In the genomic region with DNA sequence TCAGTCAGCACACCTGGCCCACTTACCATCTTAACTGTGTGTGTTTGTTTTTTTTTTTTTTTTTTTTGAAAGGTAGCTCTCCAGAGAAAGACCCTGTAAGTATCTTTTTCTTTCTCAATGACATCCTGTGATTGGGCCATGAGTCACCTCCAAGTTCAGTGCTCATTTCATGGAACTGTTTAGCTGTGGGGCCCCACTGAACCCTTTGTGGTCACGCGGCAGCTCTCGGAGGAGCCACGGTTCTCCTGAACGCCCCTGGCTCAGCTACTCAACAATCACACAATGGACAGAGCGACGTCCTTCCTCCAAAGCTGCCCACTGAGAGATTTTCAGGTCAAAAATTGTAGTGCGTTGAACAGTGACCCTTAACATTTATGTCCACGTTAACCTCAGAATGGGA, we compare ENCODE assay signal across 14 cellular contexts. TPM values are rescaled to one million over a fixed set of nuclear protein-coding genes. Genes with fewer than 3 reads are reported as not detected.
DNase-seq lines count a peak whose midpoint lies in the region; ATAC-seq and TF ChIP-seq lines count a peak whose summit lies in the region.
"Had no signal": no experiment of that assay in that cellular context is flagged by ENCODE, and none has a peak within 500 bp of the region (broad histone marks: within the 10 kb centered on the region; RNA-seq: fewer than 3 reads in every experiment).

No MANE protein-coding gene starts in this region.

- ATAC-seq in activated naive CD8-positive, alpha-beta T cell treated with anti-CD3 and anti-CD28 coated beads, Interleukin-2, amount 10 ng/mL, durations not matched to agents 7 days and 5 days (ENCODE audit: low read depth) = peak; percentile 60
- ATAC-seq in GM18861 (IDR thresholded peaks at IDR 0.05; ENCODE audit: unreplicated experiment) = no peak
- no peak for ATAC-seq in mucosa of descending colon

- peak overlapping the region; percentile 66 for H3K27ac Mint-ChIP-seq in activated naive CD8-positive, alpha-beta T cell treated with anti-CD3 and anti-CD28 coated beads, Interleukin-2, amount 10 ng/mL, durations not matched to agents 7 days and 5 days

- no peaks in the 10 kb centered on the region for H3K36me3 Mint-ChIP-seq in activated naive CD8-positive, alpha-beta T cell treated with anti-CD3 and anti-CD28 coated beads, Interleukin-2, amount 10 ng/mL, durations not matched to agents 7 days and 5 days

- peak overlapping the region; percentile 59 for H3K4me3 Mint-ChIP-seq in activated naive CD8-positive, alpha-beta T cell treated with anti-CD3 and anti-CD28 coated beads, Interleukin-2, amount 10 ng/mL, durations not matched to agents 7 days and 5 days
- H3K4me3 Mint-ChIP-seq: neural crest cell had no signal

- no peaks in the 10 kb centered on the region for H3K9me3 Mint-ChIP-seq in activated naive CD8-positive, alpha-beta T cell treated with anti-CD3 and anti-CD28 coated beads, Interleukin-2, amount 10 ng/mL, durations not matched to agents 7 days and 5 days

- H3K4me1 ChIP-seq in mucosa of descending colon (ENCODE audit: low read depth) = no peaks in the 10 kb centered on the region
- H3K4me1 ChIP-seq: lower lobe of right lung had no signal

- H3K4me3 ChIP-seq in mucosa of descending colon = no peak overlapping the region
- H3K4me3 ChIP-seq: lower lobe of right lung had no signal

- H3K9me3 ChIP-seq in mucosa of descending colon = no peaks in the 10 kb centered on the region
- H3K9me3 ChIP-seq: lower lobe of right lung had no signal

- no peak for TF ChIP-seq CTCF in mucosa of descending colon (IDR thresholded peaks at IDR 0.05)

- peaks cover 7% of the 10 kb centered on the region for H3K27me3 Mint-ChIP-seq in activated naive CD8-positive, alpha-beta T cell treated with anti-CD3 and anti-CD28 coated beads, Interleukin-2, amount 10 ng/mL, durations not matched to agents 7 days and 5 days

- H3K36me3 ChIP-seq in mucosa of descending colon (ENCODE audit: low read depth) = no peaks in the 10 kb centered on the region
- H3K36me3 ChIP-seq: lower lobe of right lung had no signal

- POLR2A ChIA-PET in activated naive CD8-positive, alpha-beta T cell treated with anti-CD3 and anti-CD28 coated beads, Interleukin-2, amount 10 ng/mL, durations not matched to agents 7 days and 5 days (lab: Charles Lee) = no interaction called here

- intact Hi-C loops in mucosa of descending colon (cut with DNase I, micrococcal nuclease) = no loop called here

- peaks cover 10% of the 10 kb centered on the region for H3K4me1 Mint-ChIP-seq in activated naive CD8-positive, alpha-beta T cell treated with anti-CD3 and anti-CD28 coated beads, Interleukin-2, amount 10 ng/mL, durations not matched to agents 7 days and 5 days

- peak; percentile 4 for DNase-seq in stimulated activated naive CD4-positive, alpha-beta T cell treated with Interleukin-2 at 50 U/mL for 16 hours (lab: John Stamatoyannopoulos, UW)
- no peak for DNase-seq in stimulated activated naive CD4-positive, alpha-beta T cell (lab: John Stamatoyannopoulos, UW)
- peak; percentile 65 for DNase-seq in SIG-M5 treated with dmso at 0.1 percent for 504 hours (lab: John Stamatoyannopoulos, UW; ENCODE audit: unreplicated experiment)
- DNase-seq in activated naive CD8-positive, alpha-beta T cell treated with anti-CD3 and anti-CD28 coated beads, Interleukin-2, amount 10 ng/mL, durations not matched to agents 7 days and 5 days = peak; percentile 44
- no peak for DNase-seq in COLO668 (lab: John Stamatoyannopoulos, UW; ENCODE audit: unreplicated experiment)
- no peak for DNase-seq in NCI-H1436 (lab: John Stamatoyannopoulos, UW)
- DNase-seq in mucosa of descending colon = no peak
- DNase-seq: DMS153, lower lobe of right lung, NCI-H187, NCI-H510A treated with DMSO at 0.1 percent for 48 hours had no signal

RNA-seq across cellular contexts. Expression of a gene that starts 14.2 kb away (rescaled TPM):
- under 1 TPM; 0.17 to 0.77 TPM for total RNA-seq in activated naive CD8-positive, alpha-beta T cell treated with anti-CD3 and anti-CD28 coated beads, Interleukin-2, amount 10 ng/mL, durations not matched to agents 7 days and 5 days
- 10 to 100 TPM in 1 of 3 donors, 1 to 10 TPM in 2; 6.3 to 11.6 (median 8.5) TPM for total RNA-seq in mucosa of descending colon
- total RNA-seq: neural crest cell, renal cortical epithelial cell had no signal

RNA-seq across cellular contexts. Expression of a gene that starts 53.8 kb away (rescaled TPM):
- 1 to 10 TPM in 1 of 2 experiments, under 1 TPM in 1; 0.55 to 1.0 TPM for total RNA-seq in activated naive CD8-positive, alpha-beta T cell treated with anti-CD3 and anti-CD28 coated beads, Interleukin-2, amount 10 ng/mL, durations not matched to agents 7 days and 5 days
- 1 to 10 TPM; 3.3 to 5.5 (median 4.5) TPM for total RNA-seq in mucosa of descending colon
- total RNA-seq: renal cortical epithelial cell had no signal

Comparison
In these comparisons a context has a peak if more than half of its experiments do, and no peak if none do; other contexts are left out.
1. DNase-seq: peak in stimulated activated naive CD4-positive, alpha-beta T cell treated with Interleukin-2 at 50 U/mL for 16 hours (single experiment), SIG-M5 treated with dmso at 0.1 percent for 504 hours (single experiment) and activated naive CD8-positive, alpha-beta T cell treated with anti-CD3 and anti-CD28 coated beads, Interleukin-2, amount 10 ng/mL, durations not matched to agents 7 days and 5 days (single experiment); none in stimulated activated naive CD4-positive, alpha-beta T cell (0 of 6), COLO668 (single experiment), NCI-H1436 (single experiment) and mucosa of descending colon (0 of 3).
2. RNA of a gene that starts 14.2 kb away (total RNA-seq): 6.3 to 11.6 TPM in mucosa of descending colon; 0.17 to 0.77 TPM in activated naive CD8-positive, alpha-beta T cell treated with anti-CD3 and anti-CD28 coated beads, Interleukin-2, amount 10 ng/mL, durations not matched to agents 7 days and 5 days; every median in the first group is over 4 times any median in the second.